In genomic region chr11:75113049-75113448, GRCh38 we compare ENCODE assay signal across 1 cellular context.
TF ChIP-seq lines count a peak whose summit lies in the region.

No MANE protein-coding gene starts in this region.

TF ChIP-seq in K562, 482 proteins besides CTCF, POLR2A, EP300 and RAD21:
- TF ChIP-seq POLR2AphosphoS5 (IDR thresholded peaks at IDR 0.05; ENCODE audit: control insufficient read depth, insufficient read depth, low read depth, low read length): no peak
- TF ChIP-seq, protein P1, sequence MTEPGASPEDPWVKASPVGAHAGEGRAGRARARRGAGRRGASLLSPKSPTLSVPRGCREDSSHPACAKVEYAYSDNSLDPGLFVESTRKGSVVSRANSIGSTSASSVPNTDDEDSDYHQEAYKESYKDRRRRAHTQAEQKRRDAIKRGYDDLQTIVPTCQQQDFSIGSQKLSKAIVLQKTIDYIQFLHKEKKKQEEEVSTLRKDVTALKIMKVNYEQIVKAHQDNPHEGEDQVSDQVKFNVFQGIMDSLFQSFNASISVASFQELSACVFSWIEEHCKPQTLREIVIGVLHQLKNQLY (CRISPR knock-in tag; conservative IDR thresholded peaks at IDR 0.05): no peak
- TF ChIP-seq THRA (IDR thresholded peaks at IDR 0.05): no peak
- no peak for TF ChIP-seq NBN (IDR thresholded peaks at IDR 0.05; ENCODE audit: low read depth)
- no peak for TF ChIP-seq MLLT1 (IDR thresholded peaks at IDR 0.05)
- no peak for TF ChIP-seq ZNF23 (CRISPR knock-in tag; IDR thresholded peaks at IDR 0.05)
- 0 out of 2 replicates have a peak, but pooled peaks have one; percentile 5 for TF ChIP-seq L3MBTL2 (IDR thresholded peaks at IDR 0.05)
- TF ChIP-seq FIP1L1 (IDR thresholded peaks at IDR 0.05; ENCODE audit: low read depth, low read length, poor library complexity, severe bottlenecking): no peak
- no peak for TF ChIP-seq TARDBP (IDR thresholded peaks at IDR 0.05)
- 0 out of 2 replicates have a peak, but pooled peaks have one; percentile 3 for TF ChIP-seq MGA (IDR thresholded peaks at IDR 0.05)
- no peak for TF ChIP-seq PTBP1 (IDR thresholded peaks at IDR 0.05; ENCODE audit: low read depth, low read length)
- TF ChIP-seq ZNF75A (CRISPR knock-in tag; IDR thresholded peaks at IDR 0.05): peak; percentile 92
- no peak for TF ChIP-seq CBX3 (IDR thresholded peaks at IDR 0.05; ENCODE audit: borderline replicate concordance in 1 of 2, low read length in 2 of 2)
TF ChIP-seq in K562: peak in this region for 3.
